In genomic region chr17:55540414-55541091, GRCh38 we compare ENCODE assay signal across 1 cellular context.
TF ChIP-seq lines count a peak whose summit lies in the region.

No MANE protein-coding gene starts in this region.

TF ChIP-seq in A549, 52 proteins besides CTCF, POLR2A, EP300 and RAD21 (continued from another document):
- no peak for TF ChIP-seq HES2 (IDR thresholded peaks at IDR 0.05)
- no peak for TF ChIP-seq EHF (CRISPR knock-in tag; IDR thresholded peaks at IDR 0.05)
- TF ChIP-seq ZC3H11A (IDR thresholded peaks at IDR 0.05) = no peak
- TF ChIP-seq CHD2 (IDR thresholded peaks at IDR 0.05; ENCODE audit: low read length, partially characterized antibody) = no peak
- peak; percentile 68; the same call in 1 of the 2 replicates for TF ChIP-seq FOXS1 (CRISPR knock-in tag; IDR thresholded peaks at IDR 0.05)
- no peak for TF ChIP-seq RFX5 (IDR thresholded peaks at IDR 0.05)
- TF ChIP-seq FOSL2 (IDR thresholded peaks at IDR 0.05) = peak; percentile 49; the same call in 1 of the 2 replicates
- TF ChIP-seq FOSL2 (CRISPR knock-in tag; IDR thresholded peaks at IDR 0.05) = peak; percentile 84
- no peak for TF ChIP-seq FOSB (CRISPR knock-in tag; IDR thresholded peaks at IDR 0.05)
- no peak for TF ChIP-seq ZSCAN20 (CRISPR knock-in tag; IDR thresholded peaks at IDR 0.05)
- TF ChIP-seq, protein P1, sequence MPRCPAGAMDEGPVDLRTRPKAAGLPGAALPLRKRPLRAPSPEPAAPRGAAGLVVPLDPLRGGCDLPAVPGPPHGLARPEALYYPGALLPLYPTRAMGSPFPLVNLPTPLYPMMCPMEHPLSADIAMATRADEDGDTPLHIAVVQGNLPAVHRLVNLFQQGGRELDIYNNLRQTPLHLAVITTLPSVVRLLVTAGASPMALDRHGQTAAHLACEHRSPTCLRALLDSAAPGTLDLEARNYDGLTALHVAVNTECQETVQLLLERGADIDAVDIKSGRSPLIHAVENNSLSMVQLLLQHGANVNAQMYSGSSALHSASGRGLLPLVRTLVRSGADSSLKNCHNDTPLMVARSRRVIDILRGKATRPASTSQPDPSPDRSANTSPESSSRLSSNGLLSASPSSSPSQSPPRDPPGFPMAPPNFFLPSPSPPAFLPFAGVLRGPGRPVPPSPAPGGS (IDR thresholded peaks at IDR 0.05) = 0 out of 3 replicates have a peak, but pooled peaks have one; percentile 29
- TF ChIP-seq KDM5A (IDR thresholded peaks at IDR 0.05) = no peak
- no peak for TF ChIP-seq ESRRA (IDR thresholded peaks at IDR 0.05; ENCODE audit: borderline replicate concordance, low read length)
- TF ChIP-seq MYC (IDR thresholded peaks at IDR 0.05; ENCODE audit: borderline replicate concordance, low read length) = peak; percentile 76
- TF ChIP-seq CBX8 (IDR thresholded peaks at IDR 0.05) = no peak
- TF ChIP-seq, protein P2, sequence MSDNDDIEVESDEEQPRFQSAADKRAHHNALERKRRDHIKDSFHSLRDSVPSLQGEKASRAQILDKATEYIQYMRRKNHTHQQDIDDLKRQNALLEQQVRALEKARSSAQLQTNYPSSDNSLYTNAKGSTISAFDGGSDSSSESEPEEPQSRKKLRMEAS (IDR thresholded peaks at IDR 0.05) = peak; percentile 85
- no peak for TF ChIP-seq BHLHE40 (IDR thresholded peaks at IDR 0.05; ENCODE audit: low read depth, low read length)
- no peak for TF ChIP-seq CBX2 (IDR thresholded peaks at IDR 0.05; ENCODE audit: borderline replicate concordance, low read depth)
- TF ChIP-seq HOXB5 (CRISPR knock-in tag; IDR thresholded peaks at IDR 0.05) = peak; percentile 54; the same call in 1 of the 2 replicates
- TF ChIP-seq ELK1 (IDR thresholded peaks at IDR 0.05; ENCODE audit: low read depth, low read length) = no peak
- no peak for TF ChIP-seq HDAC2 (IDR thresholded peaks at IDR 0.05)
- no peak for TF ChIP-seq KDM1A (IDR thresholded peaks at IDR 0.05; ENCODE audit: low read depth)
- no peak for TF ChIP-seq POLR2AphosphoS2 (conservative IDR thresholded peaks at IDR 0.05; ENCODE audit: low read length)
- TF ChIP-seq MAFK (IDR thresholded peaks at IDR 0.05; ENCODE audit: partially characterized antibody) = peak; percentile 74
- TF ChIP-seq TP53 (CRISPR knock-in tag; IDR thresholded peaks at IDR 0.05) = no peak
- TF ChIP-seq USF2 (IDR thresholded peaks at IDR 0.05) = no peak
- no peak for TF ChIP-seq HOXA7 (CRISPR knock-in tag; IDR thresholded peaks at IDR 0.05)
- peak; percentile 91 for TF ChIP-seq JUNB (IDR thresholded peaks at IDR 0.05)
- TF ChIP-seq NPAS2 (CRISPR knock-in tag; IDR thresholded peaks at IDR 0.05; ENCODE audit: borderline replicate concordance) = no peak
- peak; percentile 50 to 64; a peak in 2 of 5 replicates for TF ChIP-seq JUN (IDR thresholded peaks at IDR 0.05)
